ENCODE assay signal across 27 cellular contexts in the genomic region with DNA sequence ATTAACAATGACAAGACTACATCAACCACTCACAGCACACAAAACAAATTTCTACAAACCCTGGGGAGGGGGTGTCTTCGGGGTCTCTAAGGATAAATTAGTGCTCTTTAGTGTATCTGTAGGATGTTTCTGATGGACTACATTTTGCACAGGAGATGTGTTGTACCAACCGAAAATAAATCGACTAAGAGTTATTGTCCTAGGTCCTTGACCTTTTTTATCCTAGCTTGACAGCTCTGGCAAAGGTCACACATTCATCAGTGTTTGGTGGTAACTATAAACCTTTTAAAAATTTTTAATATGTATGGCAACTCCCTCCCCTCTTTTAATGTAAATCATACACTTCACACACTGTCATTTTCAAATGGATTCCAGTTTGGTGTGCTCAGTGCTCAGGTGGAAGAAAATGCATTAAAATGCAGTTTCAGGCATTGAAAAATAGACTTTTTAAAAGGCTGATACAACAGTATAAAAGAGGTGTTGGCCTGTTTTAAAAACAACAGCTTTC.
"Had no signal": no experiment of that assay in that cellular context is flagged by ENCODE, and none has a peak within 500 bp of the region (broad histone marks: within the 10 kb centered on the region; RNA-seq: fewer than 3 reads in every experiment).

No MANE protein-coding gene starts in this region.

- ATAC-seq: activated CD4-positive, alpha-beta T cell treated with anti-CD3 and anti-CD28 coated beads for 36 hours; activated T-cell treated with anti-CD3 and anti-CD28 coated beads, Interleukin-2, amount 50 U/mL, for 4 hours; heart right ventricle; left lobe of liver; lower lobe of right lung; mucosa of descending colon; right lobe of liver; stimulated activated effector memory CD8-positive, alpha-beta T cell treated with anti-CD3 and anti-CD28 coated beads, Interleukin-12 subunit alpha, Interleukin-12 subunit beta, amount 100 ng/mL, for 72 hours; stimulated activated naive CD8-positive, alpha-beta T cell treated with anti-CD3 and anti-CD28 coated beads, Interleukin-15, amount 100 ng/mL, for 72 hours had no signal

- H3K4me3 Mint-ChIP-seq: activated B cell treated with CpG ODN at 0.5 μM for 24 hours; activated CD4-positive, alpha-beta T cell treated with anti-CD3 and anti-CD28 coated beads for 36 hours; activated naive CD8-positive, alpha-beta T cell treated with anti-CD3 and anti-CD28 coated beads, Interleukin-2, amount 10 ng/mL, durations not matched to agents 7 days and 5 days; activated T-cell treated with anti-CD3 and anti-CD28 coated beads, Interleukin-2, amount 50 U/mL, for 4 hours; dendritic cell treated with granulocyte-macrophage colony-stimulating factor and Interleukin-4, amounts not matched to agents 40 ng/mL and 50 ng/mL, for 4 days; nephron progenitor cell; stimulated activated effector memory CD8-positive, alpha-beta T cell treated with anti-CD3 and anti-CD28 coated beads, Interleukin-12 subunit alpha, Interleukin-12 subunit beta, amount 100 ng/mL, for 72 hours; stimulated activated naive CD8-positive, alpha-beta T cell treated with anti-CD3 and anti-CD28 coated beads, Interleukin-15, amount 100 ng/mL, for 72 hours had no signal

- H3K27ac Mint-ChIP-seq: activated B cell treated with CpG ODN at 0.5 μM for 24 hours; activated CD4-positive, alpha-beta T cell treated with anti-CD3 and anti-CD28 coated beads for 36 hours; activated naive CD8-positive, alpha-beta T cell treated with anti-CD3 and anti-CD28 coated beads, Interleukin-2, amount 10 ng/mL, durations not matched to agents 7 days and 5 days; activated T-helper 2 cell treated with anti-CD3 and anti-CD28 coated beads, Interferon-gamma antibody, Interleukin-2, Interleukin-4, amounts not matched to agents 10 μg/mL and 5 μg/mL and 100 μg/mL, durations not matched to agents 14 hours and 24 hours and 36 hours; dendritic cell treated with granulocyte-macrophage colony-stimulating factor and Interleukin-4, amounts not matched to agents 40 ng/mL and 50 ng/mL, for 4 days; nephron progenitor cell; stimulated activated effector memory CD8-positive, alpha-beta T cell treated with anti-CD3 and anti-CD28 coated beads, Interleukin-12 subunit alpha, Interleukin-12 subunit beta, amount 100 ng/mL, for 72 hours; stimulated activated naive CD8-positive, alpha-beta T cell treated with anti-CD3 and anti-CD28 coated beads, Interleukin-15, amount 100 ng/mL, for 72 hours had no signal

- DNase-seq: activated B cell treated with CpG ODN at 0.5 μM for 24 hours; activated CD4-positive, alpha-beta T cell treated with anti-CD3 and anti-CD28 coated beads for 36 hours; activated CD4-positive, alpha-beta T cell treated with anti-CD3 and anti-CD28 coated beads, Interleukin-2, amount 50 U/mL, for 4 hours; activated CD8-positive, alpha-beta memory T cell treated with anti-CD3 and anti-CD28 coated beads for 24 hours; activated CD8-positive, alpha-beta memory T cell treated with anti-CD3 and anti-CD28 coated beads, Interleukin-2, amount 50 U/mL, for 4 hours; activated naive CD4-positive, alpha-beta T cell; activated naive CD8-positive, alpha-beta T cell treated with anti-CD3 and anti-CD28 coated beads, Interleukin-2, amount 10 ng/mL, durations not matched to agents 7 days and 5 days; activated T-cell treated with anti-CD3 and anti-CD28 coated beads, Interleukin-2, amount 50 U/mL, for 4 hours; amniotic stem cell; effector CD4-positive, alpha-beta T cell; erythroblast; foreskin fibroblast; heart right ventricle; lower lobe of right lung; mesendoderm; mucosa of descending colon; nephron progenitor cell; occipital lobe; right lobe of liver; stimulated activated CD4-positive, alpha-beta T cell treated with anti-CD3 and anti-CD28 coated beads, Interleukin-2, amount 100 ng/mL, for 24 hours; stimulated activated naive CD8-positive, alpha-beta T cell treated with anti-CD3 and anti-CD28 coated beads, Interleukin-15, amount 100 ng/mL, for 72 hours; T1000; tibial artery had no signal

- H3K9me3 Mint-ChIP-seq: activated B cell treated with CpG ODN at 0.5 μM for 24 hours; activated naive CD8-positive, alpha-beta T cell treated with anti-CD3 and anti-CD28 coated beads, Interleukin-2, amount 10 ng/mL, durations not matched to agents 7 days and 5 days; activated T-helper 2 cell treated with anti-CD3 and anti-CD28 coated beads, Interferon-gamma antibody, Interleukin-2, Interleukin-4, amounts not matched to agents 10 μg/mL and 5 μg/mL and 100 μg/mL, durations not matched to agents 14 hours and 24 hours and 36 hours; dendritic cell treated with granulocyte-macrophage colony-stimulating factor and Interleukin-4, amounts not matched to agents 40 ng/mL and 50 ng/mL, for 4 days; nephron progenitor cell; stimulated activated effector memory CD8-positive, alpha-beta T cell treated with anti-CD3 and anti-CD28 coated beads, Interleukin-12 subunit alpha, Interleukin-12 subunit beta, amount 100 ng/mL, for 72 hours; stimulated activated naive CD8-positive, alpha-beta T cell treated with anti-CD3 and anti-CD28 coated beads, Interleukin-15, amount 100 ng/mL, for 72 hours had no signal
